In genomic region chr12:128382946-128383739, GRCh38 we compare ENCODE assay signal across 1 cellular context.
TF ChIP-seq lines count a peak whose summit lies in the region.

No MANE protein-coding gene starts in this region.

TF ChIP-seq in GM23338, 12 proteins besides CTCF, POLR2A, EP300 and RAD21 (continued from another document):
- no peak for TF ChIP-seq ZNF462 (CRISPR knock-in tag; IDR thresholded peaks at IDR 0.05)
- no peak for TF ChIP-seq JUNB (IDR thresholded peaks at IDR 0.05; ENCODE audit: unreplicated experiment)
- no peak for TF ChIP-seq POLR2AphosphoS5 (IDR thresholded peaks at IDR 0.05; ENCODE audit: low read depth)
- no peak for TF ChIP-seq ZNF114 (CRISPR knock-in tag; IDR thresholded peaks at IDR 0.05)
- no peak for TF ChIP-seq EZH2 (IDR thresholded peaks at IDR 0.05; ENCODE audit: low read depth, unreplicated experiment)
- TF ChIP-seq, protein P1, sequence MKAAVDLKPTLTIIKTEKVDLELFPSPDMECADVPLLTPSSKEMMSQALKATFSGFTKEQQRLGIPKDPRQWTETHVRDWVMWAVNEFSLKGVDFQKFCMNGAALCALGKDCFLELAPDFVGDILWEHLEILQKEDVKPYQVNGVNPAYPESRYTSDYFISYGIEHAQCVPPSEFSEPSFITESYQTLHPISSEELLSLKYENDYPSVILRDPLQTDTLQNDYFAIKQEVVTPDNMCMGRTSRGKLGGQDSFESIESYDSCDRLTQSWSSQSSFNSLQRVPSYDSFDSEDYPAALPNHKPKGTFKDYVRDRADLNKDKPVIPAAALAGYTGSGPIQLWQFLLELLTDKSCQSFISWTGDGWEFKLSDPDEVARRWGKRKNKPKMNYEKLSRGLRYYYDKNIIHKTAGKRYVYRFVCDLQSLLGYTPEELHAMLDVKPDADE (IDR thresholded peaks at IDR 0.05), result no peak
- TF ChIP-seq REST (IDR thresholded peaks at IDR 0.05; ENCODE audit: unreplicated experiment), result no peak
